Comparison of ENCODE assay signal across 17 cellular contexts in genomic region chr19:56946164-56946563, GRCh38.
DNase-seq lines count a peak whose midpoint lies in the region; ATAC-seq and TF ChIP-seq lines count a peak whose summit lies in the region.
"Had no signal": no experiment of that assay in that cellular context is flagged by ENCODE, and none has a peak within 500 bp of the region (broad histone marks: within the 10 kb centered on the region; RNA-seq: fewer than 3 reads in every experiment).

No MANE protein-coding gene starts in this region.

- intact Hi-C loops in A673 (cut with micrococcal nuclease; ENCODE audit: unreplicated experiment) = no loop called here

- H3K4me2 ChIP-seq in osteoblast (ENCODE audit: insufficient read depth, low read length) = no peak overlapping the region

- no peaks in the 10 kb centered on the region for H3K27me3 ChIP-seq in A673 (replicated peaks; ENCODE audit: insufficient read depth, low read depth, low read length, poor library complexity)
- no peaks in the 10 kb centered on the region for H3K27me3 ChIP-seq in neuron (ENCODE audit: insufficient read depth, low read length)
- no peaks in the 10 kb centered on the region for H3K27me3 ChIP-seq in osteoblast (ENCODE audit: insufficient read depth, low read length)

- H4K20me1 ChIP-seq in osteoblast (ENCODE audit: insufficient read depth, low read length) = no peaks in the 10 kb centered on the region

- no peaks in the 10 kb centered on the region for H3K36me3 ChIP-seq in A673 (ENCODE audit: insufficient read depth, low read length, poor library complexity, severe bottlenecking)
- H3K36me3 ChIP-seq in neuron (ENCODE audit: insufficient read depth, low read length) = no peaks in the 10 kb centered on the region
- H3K36me3 ChIP-seq in osteoblast (ENCODE audit: insufficient read depth, low read length) = no peaks in the 10 kb centered on the region

- no peaks in the 10 kb centered on the region for H3K79me2 ChIP-seq in osteoblast (ENCODE audit: insufficient read depth, low read length)

- ATAC-seq in HG02840 (IDR thresholded peaks at IDR 0.05; ENCODE audit: low FRiP score, unreplicated experiment) (no peak), HG02870 (IDR thresholded peaks at IDR 0.05; ENCODE audit: unreplicated experiment) (no peak)
- ATAC-seq: CD8-positive, alpha-beta T cell had no signal

- no peak overlapping the region for H3K4me3 ChIP-seq in A673 (ENCODE audit: low read depth, low read length, poor library complexity, severe bottlenecking)
- no peak overlapping the region for H3K4me3 ChIP-seq in neuron (ENCODE audit: low read length)
- H3K4me3 ChIP-seq in osteoblast (ENCODE audit: insufficient read depth, low read length) = no peak overlapping the region

- H3K4me1 ChIP-seq in A673 (ENCODE audit: insufficient read depth, low read length, poor library complexity, severe bottlenecking) (no peaks in the 10 kb centered on the region), neuron (ENCODE audit: insufficient read depth, low read length) (peaks cover 14% of the 10 kb centered on the region), osteoblast (ENCODE audit: insufficient read depth, low read length) (no peaks in the 10 kb centered on the region)

- H3K27ac ChIP-seq in A673 (ENCODE audit: low read depth, low read length, poor library complexity, severe bottlenecking) (no peak overlapping the region), cingulate gyrus (ENCODE audit: low read depth, low read length) (peak overlapping the region; percentile 52), osteoblast (ENCODE audit: low read depth, low read length) (no peak overlapping the region)

- no TSS peak for BruUV-seq in A673 (replicated peaks; lab: Mats Ljungman, UMichigan)

- TF ChIP-seq CTCF in A673 (conservative IDR thresholded peaks at IDR 0.05; ENCODE audit: low read depth, low read length) = no peak
- no peak for TF ChIP-seq CTCF in osteoblast (IDR thresholded peaks at IDR 0.05; ENCODE audit: extremely low read depth, low read depth, low read length)

- peaks cover 3% of the 10 kb centered on the region for H3K9me3 ChIP-seq in A673 (ENCODE audit: low read depth, low read length, poor library complexity, severe bottlenecking)
- H3K9me3 ChIP-seq in neuron (ENCODE audit: low read length) = peaks cover 4% of the 10 kb centered on the region
- no peaks in the 10 kb centered on the region for H3K9me3 ChIP-seq in osteoblast (ENCODE audit: low read depth, low read length)

- CTCF ChIA-PET in A673 (lab: Charles Lee) = no interaction called here

- DNase-seq in A673 (ENCODE audit: low spot score) (peak; percentile 35), NCI-H2227 treated with DMSO at 0.1 percent for 48 hours (lab: John Stamatoyannopoulos, UW) (peak; percentile 93), HuH-7 (ENCODE audit: low spot score) (no peak), osteoblast (ENCODE audit: insufficient read length, low spot score, missing footprints) (no peak)
- DNase-seq: CD8-positive, alpha-beta T cell; EL; H7; KG1; NCI-H1048; NCI-H146; NCI-H2107; NCI-H446 treated with DMSO at 0.1 percent for 48 hours; SHP77 treated with DMSO at 0.1 percent for 48 hours had no signal

- H2AFZ ChIP-seq in neuron (ENCODE audit: low read depth, low read length) (peak overlapping the region; percentile 48), osteoblast (ENCODE audit: low read length) (no peak overlapping the region)

- POLR2A ChIA-PET in A673 (lab: Charles Lee; ENCODE audit: low non-redundant PET) = no interaction called here

Comparison
In these comparisons a context has a peak if more than half of its experiments do, and no peak if none do; other contexts are left out.
1. DNase-seq: peak in A673 (single experiment) and NCI-H2227 treated with DMSO at 0.1 percent for 48 hours (single experiment); none in HuH-7 (single experiment) and osteoblast (single experiment).